ENCODE assay signal across 11 cellular contexts in the genomic region with DNA sequence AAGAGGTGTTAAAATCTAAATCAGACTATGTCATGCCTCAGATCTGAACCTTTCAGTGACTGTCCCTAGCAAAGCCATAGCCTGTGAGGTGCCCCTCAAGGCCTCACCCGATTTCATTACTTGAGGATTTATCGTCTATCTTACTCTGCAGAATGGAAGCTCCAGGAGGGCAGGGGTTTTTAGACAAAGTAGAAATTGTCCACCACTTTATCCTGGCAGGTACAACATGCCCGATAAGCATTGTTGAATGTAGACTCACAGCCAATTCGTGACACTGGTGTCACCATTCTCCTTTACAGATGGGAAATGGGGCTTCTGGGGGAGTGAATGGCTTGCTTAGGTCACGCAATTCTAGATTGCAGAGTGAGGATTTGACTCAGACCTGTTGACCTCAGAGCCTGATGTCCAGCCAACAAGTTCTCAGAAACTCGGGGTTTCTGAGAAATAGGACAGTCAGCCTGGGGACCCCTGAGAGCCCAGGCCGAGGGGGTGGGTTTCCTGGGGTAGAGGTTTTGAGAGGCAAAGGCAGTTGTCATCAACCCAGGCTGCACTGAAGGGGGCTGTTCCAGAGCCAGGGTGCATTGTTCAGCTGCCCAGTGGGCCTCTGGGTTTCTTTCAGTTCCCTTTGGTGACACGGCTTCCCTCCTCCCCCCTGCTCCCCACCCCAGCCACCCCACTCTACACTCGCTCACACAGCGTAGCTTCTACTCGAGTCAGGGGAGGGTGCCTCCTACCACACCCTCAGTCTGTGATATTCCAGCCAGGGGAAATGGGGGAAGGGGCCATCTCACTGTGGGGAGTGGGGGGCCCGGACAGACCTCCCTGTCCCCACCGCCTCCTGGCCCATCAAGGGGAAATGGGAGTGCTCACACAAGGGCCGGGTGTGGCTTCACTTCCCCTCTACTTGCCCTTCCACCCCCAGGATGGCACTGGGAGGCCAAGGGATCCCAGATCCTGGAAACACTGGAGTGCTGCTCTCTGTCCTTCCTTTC. TPM values are rescaled to one million over a fixed set of nuclear protein-coding genes. Genes with fewer than 3 reads are reported as not detected.
DNase-seq lines count a peak whose midpoint lies in the region; ATAC-seq and TF ChIP-seq lines count a peak whose summit lies in the region.
"Had no signal": no experiment of that assay in that cellular context is flagged by ENCODE, and none has a peak within 500 bp of the region (broad histone marks: within the 10 kb centered on the region; RNA-seq: fewer than 3 reads in every experiment).

No MANE protein-coding gene starts in this region.

- H3K4me3 ChIP-seq in adrenal gland (no peak overlapping the region), neural progenitor cell (no peak overlapping the region)
- H3K4me3 ChIP-seq: PC-9 had no signal

- H2BK120ac ChIP-seq in H9 (ENCODE audit: low read depth, low read length, poor library complexity, severe bottlenecking): no peak overlapping the region

- H3K56ac ChIP-seq in H9 (ENCODE audit: insufficient read length, low read depth, low read length): no peak overlapping the region

- peaks cover 6% of the 10 kb centered on the region for H3F3A ChIP-seq in neural progenitor cell (ENCODE audit: low read depth)

- no peaks in the 10 kb centered on the region for H3K79me1 ChIP-seq in H9 (ENCODE audit: insufficient read depth, low read depth, low read length, poor library complexity, severe bottlenecking)

- H3K4me1 Mint-ChIP-seq in natural killer cell treated with Interleukin-12 subunit alpha and Interleukin-12 subunit beta and Interleukin-15 and Interleukin-18, amount 100 ng/mL, for 72 hours (ENCODE audit: low read depth in 2 of 2): peaks cover 20% of the 10 kb centered on the region in 2 donors
- H3K4me1 Mint-ChIP-seq in natural killer cell (peaks cover 25 to 30% of the 10 kb centered on the region in 2 donors), H9 (peaks cover 6 to 12% of the 10 kb centered on the region in 2 experiments), neural progenitor cell (peaks cover 13% of the 10 kb centered on the region)

- H3K14ac ChIP-seq in H9 (ENCODE audit: insufficient read depth, low read length): no peak overlapping the region

- H3K9me3 ChIP-seq in adrenal gland (replicated peaks in 1 of 3) (no peaks in the 10 kb centered on the region), H9 (ENCODE audit: control insufficient read depth, low read depth, low read length) (no peaks in the 10 kb centered on the region), neural progenitor cell (ENCODE audit: low read depth) (no peaks in the 10 kb centered on the region)

- H3K27ac ChIP-seq in adrenal gland: peak overlapping the region in 3 of 5 donors; percentile 24 to 69 (median 26)
- H3K27ac ChIP-seq in H9 (ENCODE audit: insufficient read length, low read depth, low read length): no peak overlapping the region
- no peak overlapping the region for H3K27ac ChIP-seq in neural progenitor cell
- H3K27ac ChIP-seq: PC-9 had no signal

- no peak overlapping the region for H4K8ac ChIP-seq in H9 (replicated peaks; ENCODE audit: insufficient read length, low read depth, low read length)

- H2BK15ac ChIP-seq in H9 (ENCODE audit: low read depth, low read length): no peak overlapping the region

- H4K5ac ChIP-seq in H9 (ENCODE audit: insufficient read length, low read depth, low read length): no peak overlapping the region

- no peak overlapping the region for H3T11ph ChIP-seq in H9 (ENCODE audit: low read length)

- no peak overlapping the region for H3K23ac ChIP-seq in H9 (ENCODE audit: insufficient read length, low read depth, low read length)

- H3K4me1 ChIP-seq in adrenal gland (replicated peaks in 1 of 2) (peaks cover 3 to 7% of the 10 kb centered on the region in 2 donors), H9 (ENCODE audit: insufficient read depth, low read length) (no peaks in the 10 kb centered on the region), neural progenitor cell (no peaks in the 10 kb centered on the region)

- H3K79me2 ChIP-seq in H9 (ENCODE audit: insufficient read depth, low read length) (no peaks in the 10 kb centered on the region), neural progenitor cell (ENCODE audit: low read depth) (no peaks in the 10 kb centered on the region)

- TF ChIP-seq CTCF in natural killer cell (IDR thresholded peaks at IDR 0.05): no peak
- no peak for TF ChIP-seq CTCF in adrenal gland (IDR thresholded peaks at IDR 0.05)
- TF ChIP-seq CTCF in H9 (conservative IDR thresholded peaks at IDR 0.05): no peak
- no peak for TF ChIP-seq CTCF in neural progenitor cell (IDR thresholded peaks at IDR 0.05)

- H2AK5ac ChIP-seq in H9 (ENCODE audit: insufficient read length, low read length): no peak overlapping the region

- H4K91ac ChIP-seq in H9 (ENCODE audit: insufficient read length, low read depth, low read length): no peak overlapping the region

- H3K9ac ChIP-seq in H9 (ENCODE audit: extremely low read depth, insufficient read length, low read length) (no peak overlapping the region), neural progenitor cell (no peak overlapping the region)

- no peaks in the 10 kb centered on the region for H3K27me3 ChIP-seq in adrenal gland
- H3K27me3 ChIP-seq in H9 (ENCODE audit: insufficient read depth, low read length): peaks cover 19% of the 10 kb centered on the region; the same call in 1 of the 2 replicates
- peaks cover 55% of the 10 kb centered on the region for H3K27me3 ChIP-seq in neural progenitor cell

- H3K23me2 ChIP-seq in H9 (ENCODE audit: insufficient read length, low read depth, low read length, poor library complexity, severe bottlenecking): peaks cover 5% of the 10 kb centered on the region

- no peaks in the 10 kb centered on the region for H3K36me3 ChIP-seq in adrenal gland (replicated peaks in 1 of 2)
- no peaks in the 10 kb centered on the region for H3K36me3 ChIP-seq in neural progenitor cell

- H2BK12ac ChIP-seq in H9 (ENCODE audit: insufficient read length, low read depth, low read length): no peak overlapping the region

- no peaks in the 10 kb centered on the region for H4K20me1 ChIP-seq in H9 (ENCODE audit: control insufficient read depth, insufficient read depth, insufficient read length)
- no peaks in the 10 kb centered on the region for H4K20me1 ChIP-seq in neural progenitor cell (ENCODE audit: low read depth)

- 61 to 86% (median 65%) methylated on average over 8 to 14 of the region's 14 CpGs for WGBS in adrenal gland, 4 donors
- no CpG with 5 or more reads among the region's 14 CpGs for WGBS in H9 (ENCODE audit: extremely low coverage, insufficient read length, low lambda C conversion rate)

- H3K27ac Mint-ChIP-seq in natural killer cell treated with Interleukin-12 subunit alpha and Interleukin-12 subunit beta and Interleukin-15 and Interleukin-18, amount 100 ng/mL, for 72 hours: peak overlapping the region; percentile 28 to 60
- H3K27ac Mint-ChIP-seq in natural killer cell: no peak overlapping the region
- H3K27ac Mint-ChIP-seq in H9: no peak overlapping the region; a peak in 1 of 7 replicates
- no peak overlapping the region for H3K27ac Mint-ChIP-seq in neural progenitor cell

- no peaks in the 10 kb centered on the region for H3K36me3 Mint-ChIP-seq in natural killer cell treated with Interleukin-12 subunit alpha and Interleukin-12 subunit beta and Interleukin-15 and Interleukin-18, amount 100 ng/mL, for 72 hours
- H3K36me3 Mint-ChIP-seq in natural killer cell (no peaks in the 10 kb centered on the region), H9 (ENCODE audit: insufficient read depth in 1 of 3, low read depth in 3 of 3) (no peaks in the 10 kb centered on the region), neural progenitor cell (peaks cover 4% of the 10 kb centered on the region)

- H2AFZ ChIP-seq in H9 (ENCODE audit: low read length): no peak overlapping the region
- no peak overlapping the region for H2AFZ ChIP-seq in neural progenitor cell (replicated peaks)
- H2AFZ ChIP-seq: PC-9 had no signal

- H3K9me3 Mint-ChIP-seq in natural killer cell treated with Interleukin-12 subunit alpha and Interleukin-12 subunit beta and Interleukin-15 and Interleukin-18, amount 100 ng/mL, for 72 hours: no peaks in the 10 kb centered on the region
- H3K9me3 Mint-ChIP-seq in natural killer cell (no peaks in the 10 kb centered on the region), H9 (0 out of 5 replicates have a peak, but pooled peaks cover 0 to 2% of the 10 kb centered on the region in 2 experiments), neural progenitor cell (peaks cover 4% of the 10 kb centered on the region)
- H3K9me3 Mint-ChIP-seq: neural crest cell had no signal

- H3K4ac ChIP-seq in H9 (ENCODE audit: low read depth, low read length): no peak overlapping the region

- TF ChIP-seq POLR2A in adrenal gland (IDR thresholded peaks at IDR 0.05): no peak

- no peak overlapping the region for H3K4me3 Mint-ChIP-seq in natural killer cell treated with Interleukin-12 subunit alpha and Interleukin-12 subunit beta and Interleukin-15 and Interleukin-18, amount 100 ng/mL, for 72 hours
- H3K4me3 Mint-ChIP-seq in natural killer cell: no peak overlapping the region
- H3K4me3 Mint-ChIP-seq in H9: no peak overlapping the region
- H3K4me3 Mint-ChIP-seq in neural progenitor cell: no peak overlapping the region
- H3K4me3 Mint-ChIP-seq: neural crest cell had no signal

- ATAC-seq in natural killer cell treated with Interleukin-12 subunit alpha and Interleukin-12 subunit beta and Interleukin-15 and Interleukin-18, amount 100 ng/mL, for 72 hours: peak; percentile 26 to 35
- ATAC-seq in natural killer cell (no peak), HG02973 (IDR thresholded peaks at IDR 0.05; ENCODE audit: unreplicated experiment) (peak; percentile 31)

- no peak overlapping the region for H2BK5ac ChIP-seq in H9 (ENCODE audit: insufficient read length, low read length)

- DNase-seq in natural killer cell treated with Interleukin-12 subunit alpha and Interleukin-12 subunit beta and Interleukin-15 and Interleukin-18, amount 100 ng/mL, for 72 hours (ENCODE audit: low spot score): no peak
- DNase-seq in natural killer cell: no peak
- DNase-seq in adrenal gland: peak in 1 of 7 donors; percentile 35
- no peak for DNase-seq in H9
- no peak for DNase-seq in NCI-H2029 treated with DMSO at 0.1 percent for 48 hours (lab: John Stamatoyannopoulos, UW)
- no peak for DNase-seq in neural progenitor cell (ENCODE audit: low spot score)
- no peak for DNase-seq in HCEC 1CT
- DNase-seq: Kasumi-1, PC-9 had no signal

- H2BK20ac ChIP-seq in H9 (ENCODE audit: low read depth, low read length, poor library complexity, severe bottlenecking): no peak overlapping the region

- intact Hi-C loops in natural killer cell (cut with micrococcal nuclease) (no loop called here), adrenal gland (cut with DNase I) (no loop called here)

- no peak overlapping the region for H3K18ac ChIP-seq in H9 (ENCODE audit: insufficient read length, low read depth, low read length)

- no peak overlapping the region for H3K4me2 ChIP-seq in H9 (ENCODE audit: insufficient read depth, insufficient read length, low read length)
- no peak overlapping the region for H3K4me2 ChIP-seq in neural progenitor cell
- H3K4me2 ChIP-seq: PC-9 had no signal

- peaks cover 4 to 8% of the 10 kb centered on the region in 2 donors for H3K27me3 Mint-ChIP-seq in natural killer cell treated with Interleukin-12 subunit alpha and Interleukin-12 subunit beta and Interleukin-15 and Interleukin-18, amount 100 ng/mL, for 72 hours
- peaks cover 0 to 11% of the 10 kb centered on the region in 2 donors for H3K27me3 Mint-ChIP-seq in natural killer cell (ENCODE audit: low read depth in 2 of 2)
- H3K27me3 Mint-ChIP-seq in H9 (ENCODE audit: low read depth): peaks cover 60% of the 10 kb centered on the region
- peaks cover 32% of the 10 kb centered on the region for H3K27me3 Mint-ChIP-seq in neural progenitor cell (ENCODE audit: insufficient read depth, low read depth)

RNA-seq across cellular contexts. Expression of a gene that starts 3.1 kb away (rescaled TPM):
- total RNA-seq in natural killer cell treated with Interleukin-12 subunit alpha and Interleukin-12 subunit beta and Interleukin-15 and Interleukin-18, amount 100 ng/mL, for 72 hours: 10 to 100 TPM; 26.5 to 43.4 TPM
- total RNA-seq in natural killer cell (10 to 100 TPM; 13.0 to 20.2 (median 19.5) TPM), adrenal gland (10 to 100 TPM in 6 of 8 donors, 1 to 10 TPM in 2; 5.0 to 25.9 (median 13.3) TPM), H9 (2021) (0.70 and 0.74 TPM in 2 replicates), neural progenitor cell (ENCODE audit: low replicate concordance) (0.22 and 0.28 TPM in 2 replicates)
- 10 to 100 TPM in 1 of 3 donors, 1 to 10 TPM in 2; 1.9 to 16.7 (median 8.1) TPM for polyA plus RNA-seq in adrenal gland
- total RNA-seq: neural crest cell had no signal

RNA-seq across cellular contexts. Expression of a gene that starts 24.1 kb away (rescaled TPM):
- total RNA-seq in natural killer cell treated with Interleukin-12 subunit alpha and Interleukin-12 subunit beta and Interleukin-15 and Interleukin-18, amount 100 ng/mL, for 72 hours: 1 to 10 TPM in 1 of 2 donors, under 1 TPM in 1; 0.17 to 1.1 TPM
- total RNA-seq in natural killer cell: under 1 TPM in 2 of 3 donors, not detected in 1; 0.49 to 0.95 TPM
- under 1 TPM in 6 of 8 donors, not detected in 2; 0.11 to 0.55 (median 0.35) TPM for total RNA-seq in adrenal gland
- 1 to 10 TPM in 1 of 3 donors, under 1 TPM in 1, not detected in 1; 0.37 to 8.0 TPM for polyA plus RNA-seq in adrenal gland
- total RNA-seq in H9 (2021): 4.8 and 5.3 TPM in 2 replicates
- 0.06 and 3.5 TPM in 2 replicates for total RNA-seq in neural progenitor cell (ENCODE audit: low replicate concordance)

Comparison
In these comparisons a context has a peak if more than half of its experiments do, and no peak if none do; other contexts are left out.
1. ATAC-seq: peak in natural killer cell treated with Interleukin-12 subunit alpha and Interleukin-12 subunit beta and Interleukin-15 and Interleukin-18, amount 100 ng/mL, for 72 hours (2 of 2) and HG02973 (single experiment); none in natural killer cell (0 of 3).
2. H3K27ac Mint-ChIP-seq: peak in natural killer cell treated with Interleukin-12 subunit alpha and Interleukin-12 subunit beta and Interleukin-15 and Interleukin-18, amount 100 ng/mL, for 72 hours (2 of 2); none in natural killer cell (0 of 2), H9 (0 of 3) and neural progenitor cell (single experiment).
3. H3K27ac ChIP-seq: peak in adrenal gland (3 of 5); none in H9 (single experiment) and neural progenitor cell (single experiment).